18 cellular contexts compared by ENCODE assay signal in genomic region chr12:15196221-15196620, GRCh38. TPM values are rescaled to one million over a fixed set of nuclear protein-coding genes. Genes with fewer than 3 reads are reported as not detected.
DNase-seq lines count a peak whose midpoint lies in the region; ATAC-seq, FAIRE-seq and TF ChIP-seq lines count a peak whose summit lies in the region.
"Had no signal": no experiment of that assay in that cellular context is flagged by ENCODE, and none has a peak within 500 bp of the region (broad histone marks: within the 10 kb centered on the region; RNA-seq: fewer than 3 reads in every experiment).

No MANE protein-coding gene starts in this region.

- no peaks in the 10 kb centered on the region for H3K36me3 ChIP-seq in kidney (ENCODE audit: control insufficient read depth in 1 of 2, insufficient read depth in 2 of 2, low read length in 2 of 2)
- no peaks in the 10 kb centered on the region for H3K36me3 ChIP-seq in sigmoid colon

- H3K27ac ChIP-seq in kidney (ENCODE audit: low read depth in 2 of 2, low read length in 2 of 2) (peak overlapping the region; percentile 19 to 63), sigmoid colon (peak overlapping the region; percentile 13 to 77 (median 70))
- H3K27ac ChIP-seq: A549, C4-2B had no signal

- no peaks in the 10 kb centered on the region for H3K27me3 ChIP-seq in sigmoid colon

- H3K9ac ChIP-seq in kidney (ENCODE audit: low read length in 2 of 2), result no peak overlapping the region
- H3K9ac ChIP-seq: SK-N-SH had no signal

- TF ChIP-seq CTCF in kidney (IDR thresholded peaks at IDR 0.05; ENCODE audit: borderline replicate concordance, extremely low read depth, insufficient read depth), result no peak
- no peak for TF ChIP-seq CTCF in sigmoid colon (IDR thresholded peaks at IDR 0.05)

- intact Hi-C loops in kidney (cut with DNase I), result no loop called here
- intact Hi-C loops in sigmoid colon (cut with DNase I), result no loop called here

- FAIRE-seq in kidney (lab: Jason Lieb, UNC), result no peak
- no peak for FAIRE-seq in urothelium cell line (lab: Jason Lieb, UNC)
- FAIRE-seq: A549 had no signal

- 57 to 84% methylated on average over 3 of the region's 3 CpGs for WGBS in sigmoid colon, 2 donors

- ATAC-seq in GM18861 (IDR thresholded peaks at IDR 0.05; ENCODE audit: unreplicated experiment) (peak; percentile 27), HG03439 (IDR thresholded peaks at IDR 0.05; ENCODE audit: unreplicated experiment) (peak; percentile 36)
- ATAC-seq: A549, Panc1 had no signal

- H3K4me1 ChIP-seq in kidney (ENCODE audit: control insufficient read depth in 1 of 2, insufficient read depth in 1 of 2, low read depth in 1 of 2, low read length in 2 of 2) (peaks cover 17 to 23% of the 10 kb centered on the region in 2 donors), sigmoid colon (peaks cover 0 to 98% (median 79%) of the 10 kb centered on the region in 4 donors)

- no peak for TF ChIP-seq POLR2A in sigmoid colon (IDR thresholded peaks at IDR 0.05)

- no peak for TF ChIP-seq EP300 in sigmoid colon (IDR thresholded peaks at IDR 0.05)

- H3K4me3 ChIP-seq in kidney (ENCODE audit: low read length in 2 of 2) (no peak overlapping the region), sigmoid colon (no peak overlapping the region)
- H3K4me3 ChIP-seq: A549 had no signal

- no peaks in the 10 kb centered on the region for H3K9me3 ChIP-seq in kidney (ENCODE audit: control insufficient read depth in 1 of 2, low read length in 2 of 2)
- H3K9me3 ChIP-seq in sigmoid colon, result no peaks in the 10 kb centered on the region
- H3K9me3 ChIP-seq: A549, SK-N-SH had no signal

- DNase-seq in kidney (no peak), sigmoid colon (no peak), medulla oblongata (ENCODE audit: extremely low spot score) (no peak), urothelium cell line (ENCODE audit: low spot score) (no peak), iPS-NIHi7 (ENCODE audit: extremely low spot score) (no peak)
- DNase-seq in activated CD4-positive, alpha-beta T cell treated with anti-CD3 and anti-CD28 coated beads for 48 hours, result no peak
- DNase-seq: DMS153, H7, NCI-H187 treated with DMSO at 0.1 percent for 48 hours, NCI-H82, Right ventricle myocardium superior, SK-N-SH had no signal

RNA-seq across cellular contexts. Expression of gene RERG, which starts 25.0 kb away (rescaled TPM):
- total RNA-seq in kidney (44.7 TPM), sigmoid colon (100 to 1,000 TPM in 1 of 4 donors, 10 to 100 TPM in 3; 69.9 to 104 (median 78.3) TPM)
- polyA plus RNA-seq in kidney (ENCODE audit: insufficient read depth, low read depth, low replicate concordance) (29.3 TPM), sigmoid colon (1 to 10 TPM; 1.4 to 9.6 (median 4.8) TPM)
- total RNA-seq: H7, NCI-H460 had no signal
